8 cellular contexts compared by ENCODE assay signal in genomic region chr1:27569088-27569459, GRCh38. TPM values are rescaled to one million over a fixed set of nuclear protein-coding genes. Genes with fewer than 3 reads are reported as not detected.
DNase-seq lines count a peak whose midpoint lies in the region; ATAC-seq and TF ChIP-seq lines count a peak whose summit lies in the region.

No MANE protein-coding gene starts in this region.

- peak overlapping the region; percentile 10 for H3K27ac ChIP-seq in right cardiac atrium (ENCODE audit: low read length)
- H3K27ac ChIP-seq in spleen = peak overlapping the region; percentile 48 to 96 (median 84)

- peaks cover 3% of the 10 kb centered on the region for H3K27me3 Mint-ChIP-seq in HFFc6 (ENCODE audit: insufficient read depth)
- H3K27me3 Mint-ChIP-seq in activated T-cell treated with anti-CD3 and anti-CD28 coated beads, Interleukin-2, amount 50 U/mL, for 24 hours = no peaks in the 10 kb centered on the region

- H3K4me3 Mint-ChIP-seq in HFFc6 = peak overlapping the region; percentile 66
- H3K4me3 Mint-ChIP-seq in activated T-cell treated with anti-CD3 and anti-CD28 coated beads, Interleukin-2, amount 50 U/mL, for 24 hours = peak overlapping the region; percentile 46

- no peak for TF ChIP-seq POLR2A in spleen (IDR thresholded peaks at IDR 0.05)

- H3K4me1 Mint-ChIP-seq in HFFc6 (ENCODE audit: low read depth) = peaks cover 90% of the 10 kb centered on the region
- H3K4me1 Mint-ChIP-seq in activated T-cell treated with anti-CD3 and anti-CD28 coated beads, Interleukin-2, amount 50 U/mL, for 24 hours (ENCODE audit: low read depth) = peaks cover 23% of the 10 kb centered on the region

- intact Hi-C loops in right cardiac atrium (cut with DNase I) (loop anchor here in 2 of 4 donors (5.0 kb wide), 2 partner anchors 33 to 42 kb away; partner anchors contain the start of gene AHDC1 (in 1 of the 2)), spleen (cut with DNase I; ENCODE audit: low total_unique reads) (no loop called here)

- WGBS in right cardiac atrium = 58% methylated on average over 3 of the region's 3 CpGs
- 58 to 93% (median 72%) methylated on average over 3 of the region's 3 CpGs for WGBS in spleen, 5 donors

- no peaks in the 10 kb centered on the region for H3K36me3 ChIP-seq in spleen

- no peaks in the 10 kb centered on the region for H3K9me3 Mint-ChIP-seq in HFFc6
- H3K9me3 Mint-ChIP-seq in activated T-cell treated with anti-CD3 and anti-CD28 coated beads, Interleukin-2, amount 50 U/mL, for 24 hours = no peaks in the 10 kb centered on the region

- H3K9me3 ChIP-seq in right cardiac atrium (ENCODE audit: control insufficient read depth, low read length) (no peaks in the 10 kb centered on the region), spleen (no peaks in the 10 kb centered on the region)

- ATAC-seq in right cardiac atrium (peak; percentile 3 to 15), GM19023 (IDR thresholded peaks at IDR 0.05; ENCODE audit: unreplicated experiment) (no peak)

- H3K27me3 ChIP-seq in right cardiac atrium (ENCODE audit: control insufficient read depth, insufficient read depth) (no peaks in the 10 kb centered on the region), spleen (replicated peaks in 1 of 7) (no peaks in the 10 kb centered on the region)

- no peak for TF ChIP-seq CTCF in HFFc6 (IDR thresholded peaks at IDR 0.05)
- TF ChIP-seq CTCF in spleen (IDR thresholded peaks at IDR 0.05 in 8 of 11, conservative IDR thresholded peaks at IDR 0.05 in 3 of 11) = no peak
- TF ChIP-seq CTCF in GM10266 (IDR thresholded peaks at IDR 0.05; ENCODE audit: control insufficient read depth, insufficient read depth, low read depth, missing control alignments) = no peak

- H3K4me3 ChIP-seq in right cardiac atrium (ENCODE audit: low read length) (no peak overlapping the region), spleen (peak overlapping the region in 4 of 8 donors; percentile 29 to 65 (median 36))

- no peaks in the 10 kb centered on the region for H3K36me3 Mint-ChIP-seq in HFFc6 (ENCODE audit: low read depth)
- H3K36me3 Mint-ChIP-seq in activated T-cell treated with anti-CD3 and anti-CD28 coated beads, Interleukin-2, amount 50 U/mL, for 24 hours (ENCODE audit: low read depth) = no peaks in the 10 kb centered on the region

- H3K4me1 ChIP-seq in right cardiac atrium (ENCODE audit: control insufficient read depth, insufficient read depth, low read length) (peaks cover 69% of the 10 kb centered on the region), spleen (peaks cover 42 to 100% (median 88%) of the 10 kb centered on the region in 6 donors)

- DNase-seq in HFFc6 = no peak
- DNase-seq in activated T-cell treated with anti-CD3 and anti-CD28 coated beads, Interleukin-2, amount 50 U/mL, for 24 hours = no peak
- DNase-seq in right cardiac atrium = no peak
- no peak for DNase-seq in spleen
- DNase-seq in COLO829 (ENCODE audit: low spot score) = no peak
- no peak for DNase-seq in NK-92 (lab: John Stamatoyannopoulos, UW; ENCODE audit: unreplicated experiment)
- DNase-seq in GM10266 (ENCODE audit: extremely low spot score) = no peak

- H3K27ac Mint-ChIP-seq in HFFc6 = peak overlapping the region; percentile 67
- H3K27ac Mint-ChIP-seq in activated T-cell treated with anti-CD3 and anti-CD28 coated beads, Interleukin-2, amount 50 U/mL, for 24 hours = no peak overlapping the region

RNA-seq across cellular contexts. Expression of gene AHDC1, which starts 34.9 kb away (rescaled TPM):
- 10 to 100 TPM; 30.7 to 53.2 (median 34.7) TPM for total RNA-seq in HFFc6 (2021; fragmentation: NEBNext Ultra II Directional; extraction: Animal tissue kit (Norgen Biotek cat#: 25700))
- total RNA-seq in right cardiac atrium = 10 to 100 TPM; 40.4 to 53.5 (median 50.6) TPM
- 26.3 TPM for polyA plus RNA-seq in right cardiac atrium
- total RNA-seq in spleen = 100 to 1,000 TPM in 1 of 7 donors, 10 to 100 TPM in 6; 35.1 to 104 (median 54.6) TPM
- 10 to 100 TPM in 1 of 3 donors, 1 to 10 TPM in 2; 3.2 to 24.2 (median 4.3) TPM for polyA plus RNA-seq in spleen
